ENCODE assay signal across 19 cellular contexts in the genomic region with DNA sequence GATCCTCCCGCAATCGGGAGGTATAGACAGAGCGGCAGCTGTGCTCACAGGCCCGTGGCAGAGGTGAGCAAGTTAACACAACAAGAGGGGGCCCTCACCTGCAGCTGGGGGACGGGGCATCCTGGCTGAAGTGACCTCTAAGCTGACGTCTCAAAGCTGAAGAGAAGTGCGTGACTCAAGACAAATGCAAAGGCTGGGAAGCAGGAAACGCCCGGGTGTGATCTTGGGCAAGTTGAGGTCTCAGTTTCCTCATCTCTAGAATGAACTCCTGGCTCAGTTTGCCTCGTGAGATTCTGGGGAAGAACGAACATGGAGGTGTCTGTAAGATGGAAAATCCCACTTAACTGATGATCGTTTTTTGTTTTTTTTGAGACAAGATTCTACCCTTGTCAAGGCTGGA. TPM values are rescaled to one million over a fixed set of nuclear protein-coding genes. Genes with fewer than 3 reads are reported as not detected.
"Had no signal": no experiment of that assay in that cellular context is flagged by ENCODE, and none has a peak within 500 bp of the region (broad histone marks: within the 10 kb centered on the region; RNA-seq: fewer than 3 reads in every experiment).

No MANE protein-coding gene starts in this region.

- H3K9me3 ChIP-seq: gastroesophageal sphincter had no signal

- ATAC-seq: activated CD8-positive, alpha-beta T cell treated with anti-CD3 and anti-CD28 coated beads for 36 hours; activated T-cell treated with anti-CD3 and anti-CD28 coated beads, Interleukin-2, amount 50 U/mL, for 4 hours; gastroesophageal sphincter; left colon; stimulated activated naive CD8-positive, alpha-beta T cell treated with anti-CD3 and anti-CD28 coated beads, Interleukin-15, Interleukin-2, amounts not matched to agents 100 U/mL and 50 U/mL, for 24 hours had no signal

- H3K4me3 ChIP-seq: cardiac muscle cell, gastroesophageal sphincter, lung, neural progenitor cell, skin epidermis had no signal

- H3K4me1 ChIP-seq: parathyroid adenoma had no signal

- H3K27ac Mint-ChIP-seq: activated CD8-positive, alpha-beta T cell treated with anti-CD3 and anti-CD28 coated beads for 36 hours; neural progenitor cell had no signal

- DNase-seq: activated CD4-positive, alpha-beta T cell treated with anti-CD3 and anti-CD28 coated beads for 4 hours; activated CD8-positive, alpha-beta T cell treated with anti-CD3 and anti-CD28 coated beads for 36 hours; activated effector memory CD4-positive, alpha-beta T cell treated with Interleukin-2 at 50 U/mL for 16 hours; activated naive CD4-positive, alpha-beta T cell treated with anti-CD3 and anti-CD28 coated beads, Interleukin-2, amount 50 U/mL, for 16 hours; activated T-cell treated with anti-CD3 and anti-CD28 coated beads, Interleukin-2, amount 50 U/mL, for 4 hours; left colon; stimulated activated CD4-positive, alpha-beta T cell treated with anti-CD3 and anti-CD28 coated beads, Interleukin-4, amount 100 ng/mL, for 4 hours; stimulated activated CD8-positive, alpha-beta memory T cell treated with anti-CD3 and anti-CD28 coated beads, Interleukin-4, amount 100 ng/mL, for 48 hours; stimulated activated naive CD8-positive, alpha-beta T cell treated with anti-CD3 and anti-CD28 coated beads, Interleukin-15, Interleukin-2, amounts not matched to agents 100 U/mL and 50 U/mL, for 24 hours; T-helper 1 cell; trophoblast cell had no signal

- H3K27me3 ChIP-seq: cardiac muscle cell, gastroesophageal sphincter had no signal

- H3K9me3 Mint-ChIP-seq: activated CD8-positive, alpha-beta T cell treated with anti-CD3 and anti-CD28 coated beads for 36 hours; activated T-cell treated with anti-CD3 and anti-CD28 coated beads, Interleukin-2, amount 50 U/mL, for 4 hours; mesothelial cell of epicardium; neural progenitor cell had no signal

- H3K27ac ChIP-seq: cardiac muscle cell, gastroesophageal sphincter, neural progenitor cell, parathyroid adenoma, skin epidermis, VCaP had no signal

- H3K4me3 Mint-ChIP-seq: activated CD8-positive, alpha-beta T cell treated with anti-CD3 and anti-CD28 coated beads for 36 hours; activated T-cell treated with anti-CD3 and anti-CD28 coated beads, Interleukin-2, amount 50 U/mL, for 4 hours; mesothelial cell of epicardium had no signal

- H3K36me3 Mint-ChIP-seq: mesothelial cell of epicardium, neural progenitor cell had no signal

- H3K36me3 ChIP-seq: cardiac muscle cell, gastroesophageal sphincter, neural progenitor cell had no signal

RNA-seq across cellular contexts. Expression of a gene that starts 40.1 kb away (rescaled TPM):
- total RNA-seq: activated CD8-positive, alpha-beta T cell treated with anti-CD3 and anti-CD28 coated beads for 36 hours; activated T-cell treated with anti-CD3 and anti-CD28 coated beads, Interleukin-2, amount 50 U/mL, for 4 hours had no signal
